1 cellular context compared by ENCODE assay signal in the genomic region with DNA sequence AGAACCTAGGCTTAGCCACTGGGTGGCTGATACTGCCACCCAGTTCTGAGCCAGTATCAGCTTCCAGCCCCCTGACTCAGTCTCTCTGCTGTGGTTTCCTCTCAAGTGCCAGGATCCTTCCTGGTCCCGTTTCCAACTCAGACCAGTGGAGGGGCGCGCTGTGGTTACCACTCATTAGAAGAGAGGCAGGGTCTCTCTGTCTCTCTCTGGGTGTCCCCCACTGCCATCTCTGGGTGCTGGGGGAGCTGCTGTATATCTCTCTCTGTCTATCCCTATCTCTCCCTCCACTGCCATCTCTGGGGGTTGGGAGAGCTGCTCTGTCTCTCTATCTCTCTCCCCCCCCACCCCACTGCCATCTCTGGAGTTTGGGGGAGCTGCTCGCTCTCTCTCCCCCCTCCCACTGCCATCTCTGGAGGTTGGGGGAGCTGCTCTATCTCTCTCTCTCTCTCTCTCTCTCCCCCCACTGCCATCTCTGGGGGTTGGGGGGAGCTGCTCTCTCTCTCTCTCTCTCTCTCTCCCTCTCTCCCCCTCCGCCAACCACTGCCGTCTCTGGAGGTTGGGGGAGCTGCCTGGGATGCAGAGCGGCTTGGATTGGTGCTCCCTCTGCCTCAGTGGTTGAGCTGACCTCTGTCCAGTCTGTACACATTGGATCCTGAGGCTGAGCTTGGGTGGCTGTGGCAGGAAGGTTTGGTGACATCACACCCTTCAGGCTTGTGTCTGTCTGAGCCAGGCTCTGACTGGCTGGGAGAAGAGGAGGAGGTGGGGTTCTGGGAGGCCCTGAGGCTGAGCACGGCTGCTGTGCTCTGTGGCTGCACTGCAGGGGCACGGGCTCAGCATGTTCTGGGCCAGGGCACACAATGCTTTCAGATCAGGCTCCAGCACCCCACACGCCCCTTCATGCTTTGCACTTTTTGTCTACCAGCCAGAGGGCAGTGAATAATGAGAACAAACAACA.
TF ChIP-seq lines count a peak whose summit lies in the region.

No MANE protein-coding gene starts in this region.

TF ChIP-seq in GM23338, 12 proteins besides CTCF, POLR2A, EP300 and RAD21 (continued from another document):
- TF ChIP-seq, protein P1, sequence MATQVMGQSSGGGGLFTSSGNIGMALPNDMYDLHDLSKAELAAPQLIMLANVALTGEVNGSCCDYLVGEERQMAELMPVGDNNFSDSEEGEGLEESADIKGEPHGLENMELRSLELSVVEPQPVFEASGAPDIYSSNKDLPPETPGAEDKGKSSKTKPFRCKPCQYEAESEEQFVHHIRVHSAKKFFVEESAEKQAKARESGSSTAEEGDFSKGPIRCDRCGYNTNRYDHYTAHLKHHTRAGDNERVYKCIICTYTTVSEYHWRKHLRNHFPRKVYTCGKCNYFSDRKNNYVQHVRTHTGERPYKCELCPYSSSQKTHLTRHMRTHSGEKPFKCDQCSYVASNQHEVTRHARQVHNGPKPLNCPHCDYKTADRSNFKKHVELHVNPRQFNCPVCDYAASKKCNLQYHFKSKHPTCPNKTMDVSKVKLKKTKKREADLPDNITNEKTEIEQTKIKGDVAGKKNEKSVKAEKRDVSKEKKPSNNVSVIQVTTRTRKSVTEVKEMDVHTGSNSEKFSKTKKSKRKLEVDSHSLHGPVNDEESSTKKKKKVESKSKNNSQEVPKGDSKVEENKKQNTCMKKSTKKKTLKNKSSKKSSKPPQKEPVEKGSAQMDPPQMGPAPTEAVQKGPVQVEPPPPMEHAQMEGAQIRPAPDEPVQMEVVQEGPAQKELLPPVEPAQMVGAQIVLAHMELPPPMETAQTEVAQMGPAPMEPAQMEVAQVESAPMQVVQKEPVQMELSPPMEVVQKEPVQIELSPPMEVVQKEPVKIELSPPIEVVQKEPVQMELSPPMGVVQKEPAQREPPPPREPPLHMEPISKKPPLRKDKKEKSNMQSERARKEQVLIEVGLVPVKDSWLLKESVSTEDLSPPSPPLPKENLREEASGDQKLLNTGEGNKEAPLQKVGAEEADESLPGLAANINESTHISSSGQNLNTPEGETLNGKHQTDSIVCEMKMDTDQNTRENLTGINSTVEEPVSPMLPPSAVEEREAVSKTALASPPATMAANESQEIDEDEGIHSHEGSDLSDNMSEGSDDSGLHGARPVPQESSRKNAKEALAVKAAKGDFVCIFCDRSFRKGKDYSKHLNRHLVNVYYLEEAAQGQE (IDR thresholded peaks at IDR 0.05; ENCODE audit: unreplicated experiment): no peak
- TF ChIP-seq POLR2AphosphoS5 (IDR thresholded peaks at IDR 0.05; ENCODE audit: low read depth): no peak
- TF ChIP-seq, protein P2, sequence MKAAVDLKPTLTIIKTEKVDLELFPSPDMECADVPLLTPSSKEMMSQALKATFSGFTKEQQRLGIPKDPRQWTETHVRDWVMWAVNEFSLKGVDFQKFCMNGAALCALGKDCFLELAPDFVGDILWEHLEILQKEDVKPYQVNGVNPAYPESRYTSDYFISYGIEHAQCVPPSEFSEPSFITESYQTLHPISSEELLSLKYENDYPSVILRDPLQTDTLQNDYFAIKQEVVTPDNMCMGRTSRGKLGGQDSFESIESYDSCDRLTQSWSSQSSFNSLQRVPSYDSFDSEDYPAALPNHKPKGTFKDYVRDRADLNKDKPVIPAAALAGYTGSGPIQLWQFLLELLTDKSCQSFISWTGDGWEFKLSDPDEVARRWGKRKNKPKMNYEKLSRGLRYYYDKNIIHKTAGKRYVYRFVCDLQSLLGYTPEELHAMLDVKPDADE (IDR thresholded peaks at IDR 0.05): no peak
- TF ChIP-seq ZNF331 (CRISPR knock-in tag; IDR thresholded peaks at IDR 0.05; ENCODE audit: low read depth): no peak
- no peak for TF ChIP-seq STAT1 (IDR thresholded peaks at IDR 0.05; ENCODE audit: unreplicated experiment)
- TF ChIP-seq ZNF114 (CRISPR knock-in tag; IDR thresholded peaks at IDR 0.05): no peak
- no peak for TF ChIP-seq CREB1 (CRISPR knock-in tag; IDR thresholded peaks at IDR 0.05; ENCODE audit: low read depth)
